Comparison of ENCODE assay signal across 2 cellular contexts in genomic region chr11:65539401-65540289, GRCh38.
A peak's percentile ranks its signal among the peaks of the same experiment; 100 is the strongest.
TF ChIP-seq lines count a peak whose summit lies in the region.

No MANE protein-coding gene starts in this region.

TF ChIP-seq in Ishikawa, 13 proteins besides CTCF, POLR2A, EP300 and RAD21:
- TF ChIP-seq USF1 (IDR thresholded peaks at IDR 0.05) = peak; percentile 97
- TF ChIP-seq, protein P1, sequence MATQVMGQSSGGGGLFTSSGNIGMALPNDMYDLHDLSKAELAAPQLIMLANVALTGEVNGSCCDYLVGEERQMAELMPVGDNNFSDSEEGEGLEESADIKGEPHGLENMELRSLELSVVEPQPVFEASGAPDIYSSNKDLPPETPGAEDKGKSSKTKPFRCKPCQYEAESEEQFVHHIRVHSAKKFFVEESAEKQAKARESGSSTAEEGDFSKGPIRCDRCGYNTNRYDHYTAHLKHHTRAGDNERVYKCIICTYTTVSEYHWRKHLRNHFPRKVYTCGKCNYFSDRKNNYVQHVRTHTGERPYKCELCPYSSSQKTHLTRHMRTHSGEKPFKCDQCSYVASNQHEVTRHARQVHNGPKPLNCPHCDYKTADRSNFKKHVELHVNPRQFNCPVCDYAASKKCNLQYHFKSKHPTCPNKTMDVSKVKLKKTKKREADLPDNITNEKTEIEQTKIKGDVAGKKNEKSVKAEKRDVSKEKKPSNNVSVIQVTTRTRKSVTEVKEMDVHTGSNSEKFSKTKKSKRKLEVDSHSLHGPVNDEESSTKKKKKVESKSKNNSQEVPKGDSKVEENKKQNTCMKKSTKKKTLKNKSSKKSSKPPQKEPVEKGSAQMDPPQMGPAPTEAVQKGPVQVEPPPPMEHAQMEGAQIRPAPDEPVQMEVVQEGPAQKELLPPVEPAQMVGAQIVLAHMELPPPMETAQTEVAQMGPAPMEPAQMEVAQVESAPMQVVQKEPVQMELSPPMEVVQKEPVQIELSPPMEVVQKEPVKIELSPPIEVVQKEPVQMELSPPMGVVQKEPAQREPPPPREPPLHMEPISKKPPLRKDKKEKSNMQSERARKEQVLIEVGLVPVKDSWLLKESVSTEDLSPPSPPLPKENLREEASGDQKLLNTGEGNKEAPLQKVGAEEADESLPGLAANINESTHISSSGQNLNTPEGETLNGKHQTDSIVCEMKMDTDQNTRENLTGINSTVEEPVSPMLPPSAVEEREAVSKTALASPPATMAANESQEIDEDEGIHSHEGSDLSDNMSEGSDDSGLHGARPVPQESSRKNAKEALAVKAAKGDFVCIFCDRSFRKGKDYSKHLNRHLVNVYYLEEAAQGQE (IDR thresholded peaks at IDR 0.05; ENCODE audit: low read depth) = no peak
- no peak for TF ChIP-seq FOXM1 (IDR thresholded peaks at IDR 0.05; ENCODE audit: borderline replicate concordance, low read depth)
- TF ChIP-seq, protein P2, sequence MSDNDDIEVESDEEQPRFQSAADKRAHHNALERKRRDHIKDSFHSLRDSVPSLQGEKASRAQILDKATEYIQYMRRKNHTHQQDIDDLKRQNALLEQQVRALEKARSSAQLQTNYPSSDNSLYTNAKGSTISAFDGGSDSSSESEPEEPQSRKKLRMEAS (IDR thresholded peaks at IDR 0.05) = peak; percentile 83; the same call in 1 of the 2 replicates
- TF ChIP-seq TCF12 (IDR thresholded peaks at IDR 0.05; ENCODE audit: low read depth) = no peak; the same call in 1 of the 2 replicates

TF ChIP-seq in H1, 55 proteins besides CTCF, POLR2A, EP300 and RAD21 (continued from another document):
- TF ChIP-seq NRF1 (IDR thresholded peaks at IDR 0.05; ENCODE audit: low read depth, low read length) (no peak), POLR2AphosphoS5 (IDR thresholded peaks at IDR 0.05; ENCODE audit: low read depth, low read length) (no peak), CBX8 (IDR thresholded peaks at IDR 0.05; ENCODE audit: borderline replicate concordance, low read depth, low read length) (no peak), CTBP2 (IDR thresholded peaks at IDR 0.05; ENCODE audit: borderline replicate concordance, insufficient read depth, insufficient read length, low read length) (peak; percentile 34), USF2 (IDR thresholded peaks at IDR 0.05; ENCODE audit: low read length) (peak; percentile 80), CHD1 (IDR thresholded peaks at IDR 0.05; ENCODE audit: low read depth, low read length) (no peak), TEAD4 (IDR thresholded peaks at IDR 0.05; ENCODE audit: low read depth, low read length) (0 out of 2 replicates have a peak, but pooled peaks have one; percentile 13), TCF12 (IDR thresholded peaks at IDR 0.05; ENCODE audit: low read depth, low read length) (0 out of 2 replicates have a peak, but pooled peaks have one; percentile 56), RNF2 (IDR thresholded peaks at IDR 0.05; ENCODE audit: borderline replicate concordance, low read depth, low read length, missing control alignments, poor library complexity, severe bottlenecking) (peak; percentile 49), SP2 (IDR thresholded peaks at IDR 0.05; ENCODE audit: low read length) (no peak), SUZ12 (IDR thresholded peaks at IDR 0.05; ENCODE audit: low read length) (peak; percentile 56), KDM4A (IDR thresholded peaks at IDR 0.05; ENCODE audit: low read depth, low read length, severe bottlenecking) (peak; percentile 84)
- TF ChIP-seq, protein P3, sequence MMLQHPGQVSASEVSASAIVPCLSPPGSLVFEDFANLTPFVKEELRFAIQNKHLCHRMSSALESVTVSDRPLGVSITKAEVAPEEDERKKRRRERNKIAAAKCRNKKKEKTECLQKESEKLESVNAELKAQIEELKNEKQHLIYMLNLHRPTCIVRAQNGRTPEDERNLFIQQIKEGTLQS (IDR thresholded peaks at IDR 0.05; ENCODE audit: insufficient read depth, low read depth, low read length) = 0 out of 2 replicates have a peak, but pooled peaks have one; percentile 48
- TF ChIP-seq, protein P2 (IDR thresholded peaks at IDR 0.05) = peak; percentile 98
